8 cellular contexts compared by ENCODE assay signal in genomic region chr10:100998183-100998990, GRCh38. TPM values are rescaled to one million over a fixed set of nuclear protein-coding genes. Genes with fewer than 3 reads are reported as not detected.
DNase-seq lines count a peak whose midpoint lies in the region; ATAC-seq and TF ChIP-seq lines count a peak whose summit lies in the region.

No MANE protein-coding gene starts in this region.

- peaks cover 16% of the 10 kb centered on the region for H3K36me3 ChIP-seq in DND-41 (ENCODE audit: insufficient read depth, low read length)
- no peaks in the 10 kb centered on the region for H3K36me3 ChIP-seq in smooth muscle cell (ENCODE audit: low read depth)

- H3K79me2 ChIP-seq in DND-41 (ENCODE audit: insufficient read depth, low read length): no peaks in the 10 kb centered on the region; the same call in 1 of the 2 replicates
- peaks cover 36% of the 10 kb centered on the region for H3K79me2 ChIP-seq in smooth muscle cell (ENCODE audit: low read depth)

- peak; percentile 86 for DNase-seq in DND-41
- DNase-seq in NCI-H2196 treated with DMSO at 0.1 percent for 48 hours (lab: John Stamatoyannopoulos, UW; ENCODE audit: unreplicated experiment): peak; percentile 65
- peak; percentile 39 for DNase-seq in activated CD4-positive, CD25-positive, alpha-beta regulatory T cell treated with anti-CD3 and anti-CD28 coated beads, Interleukin-2, amount 50 U/mL, for 16 hours (ENCODE audit: low read depth, low spot score)
- peak; percentile 69 for DNase-seq in central memory CD4-positive, alpha-beta T cell
- DNase-seq in inferior parietal cortex (ENCODE audit: extremely low spot score): peak; percentile 81
- peak; percentile 70 for DNase-seq in smooth muscle cell (lab: John Stamatoyannopoulos, UW; ENCODE audit: unreplicated experiment)

- H3K27me3 ChIP-seq in DND-41 (ENCODE audit: insufficient read depth, low read length, poor library complexity): no peaks in the 10 kb centered on the region
- no peaks in the 10 kb centered on the region for H3K27me3 ChIP-seq in smooth muscle cell (ENCODE audit: low read depth)

- H3K4me2 ChIP-seq in DND-41 (ENCODE audit: insufficient read depth, low read length): peak overlapping the region; percentile 98
- H3K4me2 ChIP-seq in smooth muscle cell: peak overlapping the region; percentile 93

- no peak for TF ChIP-seq CTCF in DND-41 (IDR thresholded peaks at IDR 0.05; ENCODE audit: borderline replicate concordance, extremely low read depth, low read length, poor library complexity, severe bottlenecking)
- TF ChIP-seq CTCF in smooth muscle cell (IDR thresholded peaks at IDR 0.05; ENCODE audit: borderline replicate concordance, insufficient read depth, poor library complexity, severe bottlenecking): no peak

- H4K20me1 ChIP-seq in DND-41 (ENCODE audit: insufficient read depth, low read length) (no peaks in the 10 kb centered on the region; the same call in 1 of the 2 replicates), smooth muscle cell (ENCODE audit: low read depth) (peaks cover 21% of the 10 kb centered on the region)

- WGBS in smooth muscle cell (ENCODE audit: low lambda C conversion rate): 3% methylated on average over 25 of the region's 25 CpGs

- H3K4me1 ChIP-seq in DND-41 (ENCODE audit: insufficient read depth, low read length) (peaks cover 37% of the 10 kb centered on the region), smooth muscle cell (ENCODE audit: low read depth) (peaks cover 27% of the 10 kb centered on the region)

- H3F3A ChIP-seq in smooth muscle cell (ENCODE audit: low read depth): peaks cover 28% of the 10 kb centered on the region

- H3K9me3 ChIP-seq in DND-41 (ENCODE audit: insufficient read depth, low read length, severe bottlenecking) (no peaks in the 10 kb centered on the region), smooth muscle cell (replicated peaks; ENCODE audit: low read depth) (no peaks in the 10 kb centered on the region)

- H3K4me3 ChIP-seq in DND-41 (ENCODE audit: low read depth in 1 of 2, low read length in 2 of 2) (peak overlapping the region; percentile 53 to 93; a peak in 3 of 4 replicates), smooth muscle cell (peak overlapping the region; percentile 81)

- ATAC-seq in DND-41 (ENCODE audit: insufficient read depth, low read depth) (peak; percentile 68), HG02759 (IDR thresholded peaks at IDR 0.05; ENCODE audit: unreplicated experiment) (peak; percentile 27), HG03460 (IDR thresholded peaks at IDR 0.05; ENCODE audit: unreplicated experiment) (no peak)

- H3K27ac ChIP-seq in DND-41 (ENCODE audit: low read length): peak overlapping the region; percentile 83
- H3K27ac ChIP-seq in smooth muscle cell (ENCODE audit: low read depth): peak overlapping the region; percentile 97

- H3K9ac ChIP-seq in DND-41 (ENCODE audit: low read depth, low read length) (peak overlapping the region; percentile 83), smooth muscle cell (ENCODE audit: low read depth) (peak overlapping the region; percentile 98)

- peak overlapping the region; percentile 92 for H2AFZ ChIP-seq in DND-41 (ENCODE audit: low read depth, low read length)
- peak overlapping the region; percentile 1 for H2AFZ ChIP-seq in smooth muscle cell (ENCODE audit: low read depth)

RNA-seq across cellular contexts. Expression of gene LZTS2, which starts 1.2 kb away (rescaled TPM):
- total RNA-seq in smooth muscle cell: 54.9 and 57.9 TPM in 2 replicates
- 96.2 and 103 TPM in 2 replicates for polyA plus RNA-seq in smooth muscle cell

RNA-seq across cellular contexts. Expression of gene TWNK, which starts 11.0 kb away (rescaled TPM):
- total RNA-seq in smooth muscle cell: 2.0 and 2.3 TPM in 2 replicates
- polyA plus RNA-seq in smooth muscle cell: 2.5 and 3.9 TPM in 2 replicates

RNA-seq across cellular contexts. Expression of gene MRPL43, which starts 11.1 kb away (rescaled TPM):
- total RNA-seq in smooth muscle cell: 59.3 and 89.9 TPM in 2 replicates
- 104 and 120 TPM in 2 replicates for polyA plus RNA-seq in smooth muscle cell

RNA-seq across cellular contexts. Expression of gene SEMA4G, which starts 29.1 kb away (rescaled TPM):
- total RNA-seq in smooth muscle cell: 5.3 and 7.1 TPM in 2 replicates
- 3.8 and 4.2 TPM in 2 replicates for polyA plus RNA-seq in smooth muscle cell

RNA-seq across cellular contexts. Expression of gene PDZD7, which starts 32.5 kb away (rescaled TPM):
- total RNA-seq in smooth muscle cell: 2.0 and 4.5 TPM in 2 replicates
- polyA plus RNA-seq in smooth muscle cell: 0.93 and 4.2 TPM in 2 replicates
